ENCODE assay signal across 32 cellular contexts in the genomic region with DNA sequence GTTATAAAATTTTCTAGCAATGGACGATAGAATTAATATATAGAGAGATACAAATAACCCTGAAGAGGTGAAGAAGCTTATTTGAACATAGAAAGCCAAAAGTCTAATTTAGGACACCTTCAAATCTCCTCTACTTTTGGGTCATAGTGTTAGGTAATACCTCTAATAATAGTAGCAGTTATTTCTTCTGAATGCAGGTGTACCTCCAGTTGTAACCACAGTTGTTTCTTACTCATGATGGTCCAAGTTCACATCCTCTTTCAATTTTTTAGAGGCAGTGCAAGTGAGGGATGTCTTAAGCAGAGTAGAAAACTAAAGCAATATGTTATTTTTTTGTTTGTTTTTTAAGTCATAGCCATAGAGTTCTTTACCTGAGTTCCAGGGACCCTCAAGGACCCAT.
DNase-seq lines count a peak whose midpoint lies in the region; ATAC-seq, FAIRE-seq and TF ChIP-seq lines count a peak whose summit lies in the region.
"Had no signal": no experiment of that assay in that cellular context is flagged by ENCODE, and none has a peak within 500 bp of the region (broad histone marks: within the 10 kb centered on the region; RNA-seq: fewer than 3 reads in every experiment).

No MANE protein-coding gene starts in this region.

- no peak overlapping the region for H3K4me3 Mint-ChIP-seq in MCF 10A (ENCODE audit: unreplicated experiment)
- no peak overlapping the region for H3K4me3 Mint-ChIP-seq in activated T-helper 1 cell treated with anti-CD3 and anti-CD28 coated beads, Interleukin-12 subunit alpha, Interleukin-12 subunit beta, Interleukin-2, Interleukin-4 antibody, amounts not matched to agents 30 ng/mL and 10 ng/mL and 1 ng/mL, durations not matched to agents 14 hours and 24 hours and 36 hours
- H3K4me3 Mint-ChIP-seq: activated CD8-positive, alpha-beta T cell treated with anti-CD3 and anti-CD28 coated beads for 36 hours; activated naive CD4-positive, alpha-beta T cell treated with anti-CD3 and anti-CD28 coated beads, Interleukin-2, amount 50 U/mL, for 24 hours; activated T-helper 17 cell treated with anti-CD3 and anti-CD28 coated beads, Interleukin-2, amount 50 U/mL, for 72 hours; CD8-positive, alpha-beta T cell; endodermal cell; memory B cell; stimulated activated effector memory CD8-positive, alpha-beta T cell treated with anti-CD3 and anti-CD28 coated beads, Interleukin-12 subunit alpha, Interleukin-12 subunit beta, amount 100 ng/mL, for 72 hours; T-helper 2 cell treated with Interferon-gamma antibody and Interleukin-4, amounts not matched to agents 5 μg/mL and 100 μg/mL, for 36 hours had no signal

- no peaks in the 10 kb centered on the region for H4K20me1 ChIP-seq in GM12878 (ENCODE audit: control insufficient read depth, insufficient read depth)

- no peaks in the 10 kb centered on the region for H3K27me3 Mint-ChIP-seq in MCF 10A (ENCODE audit: insufficient read depth, unreplicated experiment)
- H3K27me3 Mint-ChIP-seq in activated T-helper 1 cell treated with anti-CD3 and anti-CD28 coated beads, Interleukin-12 subunit alpha, Interleukin-12 subunit beta, Interleukin-2, Interleukin-4 antibody, amounts not matched to agents 30 ng/mL and 10 ng/mL and 1 ng/mL, durations not matched to agents 14 hours and 24 hours and 36 hours (ENCODE audit: insufficient read depth): no peaks in the 10 kb centered on the region
- H3K27me3 Mint-ChIP-seq: activated CD8-positive, alpha-beta T cell treated with anti-CD3 and anti-CD28 coated beads for 36 hours; activated naive CD4-positive, alpha-beta T cell treated with anti-CD3 and anti-CD28 coated beads, Interleukin-2, amount 50 U/mL, for 24 hours; activated T-helper 17 cell treated with anti-CD3 and anti-CD28 coated beads, Interleukin-2, amount 50 U/mL, for 72 hours; memory B cell had no signal

- BruUV-seq in GM12878 (replicated peaks; lab: Mats Ljungman, UMichigan) (no TSS peak), MCF 10A (replicated peaks; lab: Mats Ljungman, UMichigan) (no TSS peak)

- H3K4me2 ChIP-seq in GM12878 (ENCODE audit: control insufficient read depth, insufficient read depth): no peak overlapping the region

- H3K9ac ChIP-seq in GM12878 (ENCODE audit: control insufficient read depth, insufficient read depth, low read length): no peak overlapping the region

- TF ChIP-seq EP300 in GM12878 (IDR thresholded peaks at IDR 0.05; ENCODE audit: borderline replicate concordance in 1 of 2, control insufficient read depth in 1 of 2, low read depth in 2 of 2, low read length in 2 of 2): no peak

- 0 out of 2 replicates have a peak, but pooled peaks have one; percentile 2 for TF ChIP-seq RAD21 in GM12878 (IDR thresholded peaks at IDR 0.05; ENCODE audit: insufficient read depth, low read depth, low read length)

- in situ Hi-C loops in GM12878 (cut with MboI): no loop called here

- H3K4me1 ChIP-seq in GM12878 (ENCODE audit: control insufficient read depth, insufficient read depth, low read length): no peaks in the 10 kb centered on the region
- H3K4me1 ChIP-seq: BE2C, left lung had no signal

- intact Hi-C loops in GM12878 (cut with micrococcal nuclease; ENCODE audit: unreplicated experiment): no loop called here
- intact Hi-C loops in MCF 10A (cut with micrococcal nuclease): no loop called here
- intact Hi-C loops in activated T-helper 1 cell treated with anti-CD3 and anti-CD28 coated beads, Interleukin-12 subunit alpha, Interleukin-12 subunit beta, Interleukin-2, Interleukin-4 antibody, amounts not matched to agents 30 ng/mL and 10 ng/mL and 1 ng/mL, durations not matched to agents 14 hours and 24 hours and 36 hours (cut with micrococcal nuclease): no loop called here

- WGBS in GM12878 (ENCODE audit: insufficient coverage, insufficient replicate concordance, low lambda C conversion rate, missing lambda C conversion rate): 0% methylated on average over 1 of the region's 1 CpG

- POLR2A ChIA-PET in GM12878 (lab: Charles Lee): no interaction called here
- POLR2A ChIA-PET in MCF 10A (lab: Yijun Ruan, JAX): no interaction called here

- no peak for DNase-seq in GM12878 (ENCODE audit: low read depth, low spot score)
- no peak for DNase-seq in NCI-H2171 (lab: John Stamatoyannopoulos, UW)
- no peak for DNase-seq in MCF 10A (ENCODE audit: unreplicated experiment)
- DNase-seq in activated T-helper 1 cell treated with anti-CD3 and anti-CD28 coated beads, Interleukin-12 subunit alpha, Interleukin-12 subunit beta, Interleukin-2, Interleukin-4 antibody, amounts not matched to agents 30 ng/mL and 10 ng/mL and 1 ng/mL, durations not matched to agents 14 hours and 24 hours and 36 hours (ENCODE audit: low spot score): no peak
- DNase-seq in GM03348 (ENCODE audit: low spot score): no peak
- DNase-seq: activated CD4-positive, alpha-beta T cell treated with anti-CD3 and anti-CD28 coated beads for 1 hour; activated CD8-positive, alpha-beta T cell treated with anti-CD3 and anti-CD28 coated beads for 36 hours; amniotic stem cell; BE2C; brain microvascular endothelial cell; CD8-positive, alpha-beta T cell; cerebellar nuclear complex; dermis blood vessel endothelial cell; endodermal cell; glutamatergic neuron; IMR-90; left lung; NCI-H1105 treated with DMSO at 0.1 percent for 48 hours; NCI-H2029 treated with DMSO at 0.1 percent for 48 hours; NCI-H69; SHP77 had no signal

- H3K4me3 ChIP-seq in GM12878: no peak overlapping the region
- H3K4me3 ChIP-seq: left lung had no signal

- RAD21 ChIA-PET in GM12878 (lab: Charles Lee; ENCODE audit: unreplicated experiment): no interaction called here

- no peaks in the 10 kb centered on the region for H3K4me1 Mint-ChIP-seq in MCF 10A (ENCODE audit: insufficient read depth, unreplicated experiment)
- no peaks in the 10 kb centered on the region for H3K4me1 Mint-ChIP-seq in activated T-helper 1 cell treated with anti-CD3 and anti-CD28 coated beads, Interleukin-12 subunit alpha, Interleukin-12 subunit beta, Interleukin-2, Interleukin-4 antibody, amounts not matched to agents 30 ng/mL and 10 ng/mL and 1 ng/mL, durations not matched to agents 14 hours and 24 hours and 36 hours (ENCODE audit: low read depth)
- H3K4me1 Mint-ChIP-seq: activated naive CD4-positive, alpha-beta T cell treated with anti-CD3 and anti-CD28 coated beads, Interleukin-2, amount 50 U/mL, for 24 hours; activated T-helper 17 cell treated with anti-CD3 and anti-CD28 coated beads, Interleukin-2, amount 50 U/mL, for 72 hours; memory B cell; stimulated activated effector memory CD8-positive, alpha-beta T cell treated with anti-CD3 and anti-CD28 coated beads, Interleukin-12 subunit alpha, Interleukin-12 subunit beta, amount 100 ng/mL, for 72 hours had no signal

- no peaks in the 10 kb centered on the region for H3K79me2 ChIP-seq in GM12878 (ENCODE audit: control insufficient read depth, insufficient read depth, low read length)

- TF ChIP-seq POLR2A in GM12878 (IDR thresholded peaks at IDR 0.05; ENCODE audit: low read depth, low read length): no peak

- H3K36me3 Mint-ChIP-seq in MCF 10A (ENCODE audit: insufficient read depth, unreplicated experiment): no peaks in the 10 kb centered on the region
- no peaks in the 10 kb centered on the region for H3K36me3 Mint-ChIP-seq in activated T-helper 1 cell treated with anti-CD3 and anti-CD28 coated beads, Interleukin-12 subunit alpha, Interleukin-12 subunit beta, Interleukin-2, Interleukin-4 antibody, amounts not matched to agents 30 ng/mL and 10 ng/mL and 1 ng/mL, durations not matched to agents 14 hours and 24 hours and 36 hours (ENCODE audit: low read depth)
- H3K36me3 Mint-ChIP-seq: activated naive CD4-positive, alpha-beta T cell treated with anti-CD3 and anti-CD28 coated beads, Interleukin-2, amount 50 U/mL, for 24 hours; CD8-positive, alpha-beta T cell; memory B cell; stimulated activated effector memory CD8-positive, alpha-beta T cell treated with anti-CD3 and anti-CD28 coated beads, Interleukin-12 subunit alpha, Interleukin-12 subunit beta, amount 100 ng/mL, for 72 hours had no signal

- CTCF ChIA-PET in GM12878 (lab: Yijun Ruan, JAX) (no interaction called here), MCF 10A (lab: Yijun Ruan, JAX) (no interaction called here)

- no peaks in the 10 kb centered on the region for H3K9me3 Mint-ChIP-seq in MCF 10A (ENCODE audit: unreplicated experiment)
- peaks cover 4% of the 10 kb centered on the region for H3K9me3 Mint-ChIP-seq in activated T-helper 1 cell treated with anti-CD3 and anti-CD28 coated beads, Interleukin-12 subunit alpha, Interleukin-12 subunit beta, Interleukin-2, Interleukin-4 antibody, amounts not matched to agents 30 ng/mL and 10 ng/mL and 1 ng/mL, durations not matched to agents 14 hours and 24 hours and 36 hours

- TF ChIP-seq CTCF in GM12878 (IDR thresholded peaks at IDR 0.05 in 2 of 3, conservative IDR thresholded peaks at IDR 0.05 in 1 of 3; ENCODE audit: control insufficient read depth in 2 of 3, extremely low read depth in 1 of 3, insufficient read depth in 1 of 3, low read depth in 3 of 3, low read length in 3 of 3) (no peak), MCF 10A (IDR thresholded peaks at IDR 0.05; ENCODE audit: unreplicated experiment) (no peak)

- no peak overlapping the region for H3K27ac Mint-ChIP-seq in MCF 10A (ENCODE audit: low read depth, unreplicated experiment)
- no peak overlapping the region for H3K27ac Mint-ChIP-seq in activated T-helper 1 cell treated with anti-CD3 and anti-CD28 coated beads, Interleukin-12 subunit alpha, Interleukin-12 subunit beta, Interleukin-2, Interleukin-4 antibody, amounts not matched to agents 30 ng/mL and 10 ng/mL and 1 ng/mL, durations not matched to agents 14 hours and 24 hours and 36 hours
- H3K27ac Mint-ChIP-seq: activated CD8-positive, alpha-beta T cell treated with anti-CD3 and anti-CD28 coated beads for 36 hours; activated naive CD4-positive, alpha-beta T cell treated with anti-CD3 and anti-CD28 coated beads, Interleukin-2, amount 50 U/mL, for 24 hours; activated T-helper 17 cell treated with anti-CD3 and anti-CD28 coated beads, Interleukin-2, amount 50 U/mL, for 72 hours; CD8-positive, alpha-beta T cell; endodermal cell; memory B cell; stimulated activated effector memory CD8-positive, alpha-beta T cell treated with anti-CD3 and anti-CD28 coated beads, Interleukin-12 subunit alpha, Interleukin-12 subunit beta, amount 100 ng/mL, for 72 hours; T-helper 2 cell treated with Interferon-gamma antibody and Interleukin-4, amounts not matched to agents 5 μg/mL and 100 μg/mL, for 36 hours had no signal

- H3K9me3 ChIP-seq in GM12878 (replicated peaks; ENCODE audit: control insufficient read depth, insufficient read depth, low read length): no peaks in the 10 kb centered on the region
- H3K9me3 ChIP-seq: BE2C, left lung had no signal

- SMC1A ChIA-PET in GM12878 (lab: Charles Lee; ENCODE audit: uncharacterized antibody, unreplicated experiment): no interaction called here

- no peak overlapping the region for H3K27ac ChIP-seq in GM12878 (ENCODE audit: control insufficient read depth, insufficient read depth)
- H3K27ac ChIP-seq: brain microvascular endothelial cell, left lung had no signal

- H2AFZ ChIP-seq in GM12878 (ENCODE audit: control insufficient read depth, low read depth, low read length): no peak overlapping the region

- ATAC-seq in GM18858 (IDR thresholded peaks at IDR 0.05; ENCODE audit: unreplicated experiment): peak; percentile 81
- ATAC-seq in GM21717 (IDR thresholded peaks at IDR 0.05; ENCODE audit: unreplicated experiment): peak; percentile 88
- peak; percentile 43 for ATAC-seq in HG03575 (IDR thresholded peaks at IDR 0.05; ENCODE audit: extremely low read depth, insufficient number of reproducible peaks, low FRiP score, unreplicated experiment)
- 0 out of 3 replicates have a peak, but pooled peaks have one; percentile 31 for ATAC-seq in GM12878
- ATAC-seq: activated CD8-positive, alpha-beta T cell treated with anti-CD3 and anti-CD28 coated beads for 36 hours; activated T-helper 17 cell treated with anti-CD3 and anti-CD28 coated beads, Interleukin-2, amount 50 U/mL, for 72 hours; CD8-positive, alpha-beta T cell; esophagus mucosa; left lung; Panc1; stimulated activated effector memory CD8-positive, alpha-beta T cell treated with anti-CD3 and anti-CD28 coated beads, Interleukin-12 subunit alpha, Interleukin-12 subunit beta, amount 100 ng/mL, for 72 hours had no signal

- no peak for FAIRE-seq in GM12878 (lab: Jason Lieb, UNC)
- FAIRE-seq: GM12892 had no signal

- H3K36me3 ChIP-seq in GM12878 (ENCODE audit: control insufficient read depth in 2 of 2, insufficient read depth in 2 of 2, low read length in 1 of 2): no peaks in the 10 kb centered on the region
- H3K36me3 ChIP-seq: BE2C, brain microvascular endothelial cell, left lung had no signal

- H3K27me3 ChIP-seq in GM12878 (replicated peaks in 1 of 2; ENCODE audit: control insufficient read depth in 2 of 2, insufficient read depth in 2 of 2, low read length in 1 of 2): no peaks in the 10 kb centered on the region
- H3K27me3 ChIP-seq: BE2C, brain microvascular endothelial cell, left lung had no signal

Comparison
In these comparisons a context has a peak if more than half of its experiments do, and no peak if none do; other contexts are left out.
1. ATAC-seq: peak in every context shown above with its lines; median percentile 88 in GM21717; 81 in GM18858; 43 in HG03575; 31 in GM12878.